Comparison of ENCODE assay signal across 8 cellular contexts in the genomic region with DNA sequence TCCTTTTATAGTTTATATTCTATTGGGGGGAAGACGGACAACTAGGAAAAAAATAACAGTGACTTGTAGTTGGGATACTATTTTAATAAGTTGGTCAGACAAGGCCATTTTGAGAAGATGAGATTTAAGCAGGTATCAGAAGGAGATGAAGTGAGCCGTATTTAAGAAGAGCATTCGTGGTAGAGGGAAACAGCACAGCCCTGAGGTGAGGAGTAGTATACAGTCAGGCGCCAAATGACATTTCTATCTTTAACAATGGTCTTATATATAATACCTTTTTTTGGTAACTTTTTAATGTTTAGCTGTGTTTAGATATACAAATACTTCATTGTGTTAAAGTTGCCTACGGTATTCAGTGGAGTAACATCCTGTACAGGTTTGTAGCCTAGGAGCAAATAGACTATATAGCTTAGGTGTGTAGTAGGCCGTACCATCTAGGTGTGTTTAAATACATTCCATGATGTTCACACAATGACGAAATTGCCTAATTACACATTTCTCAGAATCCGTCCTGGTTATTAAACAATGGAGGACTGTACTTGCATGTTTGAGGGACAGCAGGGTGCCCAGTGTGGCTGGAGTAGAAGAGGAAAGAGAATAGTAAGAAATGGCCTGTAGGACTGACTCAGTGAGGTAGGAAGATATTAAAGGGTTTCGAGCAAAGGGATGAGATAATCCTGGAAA. TPM values are rescaled to one million over a fixed set of nuclear protein-coding genes. Genes with fewer than 3 reads are reported as not detected.
DNase-seq lines count a peak whose midpoint lies in the region; ATAC-seq and TF ChIP-seq lines count a peak whose summit lies in the region.

No MANE protein-coding gene starts in this region.

- H3K27ac ChIP-seq in mammary epithelial cell (ENCODE audit: insufficient read depth, low read depth, low read length), result peak overlapping the region; percentile 75
- peak overlapping the region; percentile 93 for H3K27ac ChIP-seq in naive thymus-derived CD4-positive, alpha-beta T cell (ENCODE audit: low read depth, low read length)

- no peaks in the 10 kb centered on the region for H4K20me1 ChIP-seq in mammary epithelial cell (ENCODE audit: insufficient read depth, low read length)

- peaks cover 1% of the 10 kb centered on the region for H3K36me3 ChIP-seq in mammary epithelial cell (ENCODE audit: insufficient read depth, low read length)
- H3K36me3 ChIP-seq in naive thymus-derived CD4-positive, alpha-beta T cell (ENCODE audit: control insufficient read depth in 2 of 3, insufficient read depth in 3 of 3, low read length in 3 of 3), result peaks cover 0 to 11% (median 9%) of the 10 kb centered on the region in 3 experiments

- H3K9ac ChIP-seq in mammary epithelial cell (ENCODE audit: insufficient read depth, low read length), result peak overlapping the region; percentile 92

- peaks cover 31 to 66% (median 57%) of the 10 kb centered on the region in 7 donors for H3K4me1 Mint-ChIP-seq in naive thymus-derived CD4-positive, alpha-beta T cell

- H3K27me3 Mint-ChIP-seq in naive thymus-derived CD4-positive, alpha-beta T cell, result peaks cover 0 to 2% (median 0%) of the 10 kb centered on the region in 5 donors

- CTCF ChIA-PET in mammary epithelial cell (lab: Charles Lee; ENCODE audit: low non-redundant PET), result no interaction called here
- CTCF ChIA-PET in naive thymus-derived CD4-positive, alpha-beta T cell (lab: Charles Lee), result interaction anchor here (0.6 to 1.5 kb wide), 4 partner anchors 11 to 311 kb away, joined by 3 read pairs; no protein-coding TSS in a partner anchor

- dilution Hi-C loops in mammary epithelial cell (cut with HindIII; ENCODE audit: low sequenced_read_pairs), result no loop called here

- H3K4me3 Mint-ChIP-seq in naive thymus-derived CD4-positive, alpha-beta T cell, result peak overlapping the region; percentile 91 to 98 (median 95)

- 21% methylated on average over 9 of the region's 9 CpGs for WGBS in mammary epithelial cell (ENCODE audit: low coverage, missing lambda C conversion rate)

- BruUV-seq in mammary epithelial cell (replicated peaks; lab: Mats Ljungman, UMichigan), result TSS peak; percentile 40

- no peaks in the 10 kb centered on the region for H3K27me3 ChIP-seq in mammary epithelial cell (ENCODE audit: insufficient read depth, low read length)
- H3K27me3 ChIP-seq in naive thymus-derived CD4-positive, alpha-beta T cell (ENCODE audit: control insufficient read depth in 2 of 2, insufficient read depth in 2 of 2, low read length in 2 of 2), result no peaks in the 10 kb centered on the region

- POLR2A ChIA-PET in naive thymus-derived CD4-positive, alpha-beta T cell (lab: Charles Lee), result interaction anchor here (0.7 to 3.8 kb wide), 8 partner anchors 10 to 749 kb away, joined by 3 to 63 read pairs (median 10); partner anchors contain the start of genes SEC22C and SS18L2

- peak overlapping the region; percentile 52 to 98 (median 95) for H3K27ac Mint-ChIP-seq in naive thymus-derived CD4-positive, alpha-beta T cell

- H3K4me2 ChIP-seq in mammary epithelial cell (ENCODE audit: insufficient read depth, low read depth, low read length), result peak overlapping the region; percentile 91

- H2AFZ ChIP-seq in mammary epithelial cell (ENCODE audit: low read depth, low read length), result no peak overlapping the region

- TF ChIP-seq CTCF in GM10266 (IDR thresholded peaks at IDR 0.05; ENCODE audit: control insufficient read depth, insufficient read depth, low read depth, missing control alignments), result peak; percentile 21
- TF ChIP-seq CTCF in mammary epithelial cell (conservative IDR thresholded peaks at IDR 0.05 in 1 of 2, IDR thresholded peaks at IDR 0.05 in 1 of 2; ENCODE audit: extremely low read depth in 1 of 2, insufficient read depth in 1 of 2, low read depth in 1 of 2, low read length in 2 of 2), result peak in 1 of 2 donors; percentile 39

- peaks cover 0 to 34% (median 22%) of the 10 kb centered on the region in 5 donors for H3K36me3 Mint-ChIP-seq in naive thymus-derived CD4-positive, alpha-beta T cell

- H3K9me3 Mint-ChIP-seq in naive thymus-derived CD4-positive, alpha-beta T cell, result peaks cover 0 to 8% (median 0%) of the 10 kb centered on the region in 11 donors

- peak overlapping the region; percentile 91 to 99 (median 98) for H3K4me3 ChIP-seq in mammary epithelial cell (replicated peaks in 1 of 3; ENCODE audit: insufficient read depth in 1 of 3, low read depth in 2 of 3, low read length in 3 of 3)
- H3K4me3 ChIP-seq in naive thymus-derived CD4-positive, alpha-beta T cell (ENCODE audit: low read length), result peak overlapping the region; percentile 75

- in situ Hi-C loops in mammary epithelial cell (cut with MboI; ENCODE audit: low sequenced_read_pairs in 2 of 2), result no loop called here

- intact Hi-C loops in mammary epithelial cell (cut with micrococcal nuclease), result loop anchor here (2.0 kb wide), 1 partner anchor 29 kb away; no protein-coding TSS in a partner anchor
- intact Hi-C loops in naive thymus-derived CD4-positive, alpha-beta T cell (cut with micrococcal nuclease), result loop anchor here (2.0 to 10.0 kb wide), 7 partner anchors 503 to 1733 kb away; partner anchors contain the start of genes ABHD5 (in 1 of the 2), CTNNB1 (in 1 of the 2), POMGNT2 (in 1 of the 2) and SNRK (in 1 of the 2)

- ATAC-seq in naive thymus-derived CD4-positive, alpha-beta T cell, result no peak
- no peak for ATAC-seq in HG03097 (IDR thresholded peaks at IDR 0.05; ENCODE audit: low FRiP score, unreplicated experiment)

- no peaks in the 10 kb centered on the region for H3K9me3 ChIP-seq in mammary epithelial cell (replicated peaks; ENCODE audit: insufficient read depth, low read length)
- no peaks in the 10 kb centered on the region for H3K9me3 ChIP-seq in naive thymus-derived CD4-positive, alpha-beta T cell (ENCODE audit: control insufficient read depth in 2 of 3, low read length in 3 of 3)

- no peak for DNase-seq in GM10266 (ENCODE audit: extremely low spot score)
- DNase-seq in NCI-H146 (lab: John Stamatoyannopoulos, UW), result peak; percentile 64
- DNase-seq in mammary epithelial cell, result peak; percentile 50
- DNase-seq in naive thymus-derived CD4-positive, alpha-beta T cell, result peak in 3 of 9 donors; percentile 16 to 23 (median 21)
- no peak for DNase-seq in globus pallidus (ENCODE audit: low spot score)
- DNase-seq in T-helper 9 cell, result no peak
- no peak for DNase-seq in DMS53 (lab: John Stamatoyannopoulos, UW)

- peaks cover 14% of the 10 kb centered on the region for H3K4me1 ChIP-seq in mammary epithelial cell (ENCODE audit: insufficient read depth, low read length)
- H3K4me1 ChIP-seq in naive thymus-derived CD4-positive, alpha-beta T cell (ENCODE audit: control insufficient read depth in 2 of 2, insufficient read depth in 2 of 2, low read length in 2 of 2), result peaks cover 14 to 31% of the 10 kb centered on the region in 2 donors

- H3K79me2 ChIP-seq in mammary epithelial cell (ENCODE audit: insufficient read depth, low read length), result peaks cover 69% of the 10 kb centered on the region

RNA-seq across cellular contexts. Expression of gene NKTR, which starts 1.6 kb away (rescaled TPM):
- 10 to 100 TPM; 57.2 to 59.3 TPM for total RNA-seq in mammary epithelial cell
- 10.4 TPM for polyA plus RNA-seq in mammary epithelial cell
- polyA minus RNA-seq in mammary epithelial cell, result 18.8 TPM
- 100 to 1,000 TPM; 110 to 275 (median 238) TPM for total RNA-seq in naive thymus-derived CD4-positive, alpha-beta T cell
- polyA plus RNA-seq in naive thymus-derived CD4-positive, alpha-beta T cell, result 10 to 100 TPM; 10.9 to 12.0 TPM

RNA-seq across cellular contexts. Expression of gene SS18L2, which starts 11.4 kb away (rescaled TPM):
- total RNA-seq in mammary epithelial cell, result 10 to 100 TPM; 13.3 to 19.3 TPM
- 25.5 TPM for polyA plus RNA-seq in mammary epithelial cell
- polyA minus RNA-seq in mammary epithelial cell, result 54.5 TPM
- total RNA-seq in naive thymus-derived CD4-positive, alpha-beta T cell, result 10 to 100 TPM; 31.3 to 60.9 (median 38.9) TPM
- 100 to 1,000 TPM in 1 of 2 donors, 10 to 100 TPM in 1; 75.6 to 117 TPM for polyA plus RNA-seq in naive thymus-derived CD4-positive, alpha-beta T cell

RNA-seq across cellular contexts. Expression of gene SEC22C, which starts 20.3 kb away (rescaled TPM):
- 10 to 100 TPM; 53.2 to 68.7 TPM for total RNA-seq in mammary epithelial cell
- 34.2 TPM for polyA plus RNA-seq in mammary epithelial cell
- 46.7 TPM for polyA minus RNA-seq in mammary epithelial cell
- total RNA-seq in naive thymus-derived CD4-positive, alpha-beta T cell, result 10 to 100 TPM; 39.7 to 54.8 (median 51.3) TPM
- 10 to 100 TPM; 38.0 to 50.4 TPM for polyA plus RNA-seq in naive thymus-derived CD4-positive, alpha-beta T cell

RNA-seq across cellular contexts. Expression of gene ZBTB47, which starts 51.5 kb away (rescaled TPM):
- total RNA-seq in mammary epithelial cell, result 10 to 100 TPM in 1 of 2 donors, 1 to 10 TPM in 1; 8.2 to 21.8 TPM
- polyA plus RNA-seq in mammary epithelial cell, result 7.0 TPM
- 7.3 TPM for polyA minus RNA-seq in mammary epithelial cell
- 1 to 10 TPM in 4 of 5 experiments, under 1 TPM in 1; 0.38 to 3.8 (median 1.6) TPM for total RNA-seq in naive thymus-derived CD4-positive, alpha-beta T cell
- polyA plus RNA-seq in naive thymus-derived CD4-positive, alpha-beta T cell, result not detected

Comparison
In these comparisons a context has a peak if more than half of its experiments do, and no peak if none do; other contexts are left out.
1. DNase-seq: peak in NCI-H146 (single experiment) and mammary epithelial cell (single experiment); none in GM10266 (single experiment), globus pallidus (single experiment), T-helper 9 cell (single experiment) and DMS53 (single experiment).